In the genomic region with DNA sequence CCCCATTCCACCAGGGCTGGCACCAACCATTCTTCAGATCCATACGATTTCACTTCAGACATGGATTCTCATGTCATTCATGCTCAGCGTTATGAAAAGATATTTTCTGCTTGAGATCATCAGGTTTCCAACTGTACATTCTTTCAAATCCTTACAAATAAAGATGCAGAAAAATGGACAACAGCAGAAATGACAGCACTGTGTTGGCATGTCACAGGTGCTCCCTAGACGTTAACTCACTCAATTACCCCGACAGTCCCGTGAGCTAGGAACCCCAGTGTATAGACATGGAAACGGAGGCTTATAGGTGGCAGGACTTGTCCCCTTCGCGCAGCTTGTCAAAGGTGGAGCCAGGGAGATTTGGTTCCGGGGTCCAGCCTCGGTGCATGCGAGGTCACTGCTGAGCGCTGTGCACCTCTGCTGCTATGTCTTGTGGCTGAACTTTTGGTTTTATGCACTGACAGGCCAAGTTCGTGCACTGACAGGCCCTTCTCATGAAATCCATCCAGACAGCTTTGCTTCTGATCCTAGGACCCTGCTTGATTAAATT, we compare ENCODE assay signal across 15 cellular contexts. TPM values are rescaled to one million over a fixed set of nuclear protein-coding genes. Genes with fewer than 3 reads are reported as not detected.
A peak's percentile ranks its signal among the peaks of the same experiment; 100 is the strongest.
DNase-seq lines count a peak whose midpoint lies in the region; ATAC-seq and TF ChIP-seq lines count a peak whose summit lies in the region.
"Had no signal": no experiment of that assay in that cellular context is flagged by ENCODE, and none has a peak within 500 bp of the region (broad histone marks: within the 10 kb centered on the region; RNA-seq: fewer than 3 reads in every experiment).

No MANE protein-coding gene starts in this region.

- DNase-seq in RWPE1 (ENCODE audit: low spot score) (no peak), amniotic stem cell (lab: John Stamatoyannopoulos, UW) (no peak), EL (no peak)
- no peak for DNase-seq in activated CD4-positive, alpha-beta T cell treated with anti-CD3 and anti-CD28 coated beads for 36 hours
- DNase-seq: activated CD4-positive, alpha-beta memory T cell treated with anti-CD3 and anti-CD28 coated beads for 36 hours; effector memory CD4-positive, alpha-beta T cell; islet precursor cell; mucosa of descending colon had no signal

- H3K9me3 Mint-ChIP-seq in nephron = no peaks in the 10 kb centered on the region
- no peaks in the 10 kb centered on the region for H3K9me3 Mint-ChIP-seq in activated CD4-positive, alpha-beta T cell treated with anti-CD3 and anti-CD28 coated beads for 36 hours (ENCODE audit: low read depth)
- H3K9me3 Mint-ChIP-seq: activated CD4-positive, alpha-beta memory T cell treated with anti-CD3 and anti-CD28 coated beads for 36 hours; activated T-helper 2 cell treated with anti-CD3 and anti-CD28 coated beads, Interferon-gamma antibody, Interleukin-2, Interleukin-4, amounts not matched to agents 10 μg/mL and 5 μg/mL and 100 μg/mL, durations not matched to agents 14 hours and 24 hours and 36 hours; GM23338 had no signal

- TF ChIP-seq CTCF in RWPE1 (conservative IDR thresholded peaks at IDR 0.05; ENCODE audit: low read depth) (no peak), nephron (IDR thresholded peaks at IDR 0.05; ENCODE audit: unreplicated experiment in 3 of 3) (no peak)

- H3K4me3 ChIP-seq in esophagus (ENCODE audit: low read depth in 1 of 2, low read length in 2 of 2) (no peak overlapping the region), thymus (ENCODE audit: low read length) (no peak overlapping the region)
- H3K4me3 ChIP-seq: GM23338, mucosa of descending colon, SK-N-MC had no signal

- 45 to 54% methylated on average over 13 of the region's 13 CpGs for WGBS in esophagus, 2 donors
- 87% methylated on average over 13 of the region's 13 CpGs for WGBS in thymus

- peak overlapping the region; percentile 58 to 93 (median 72) for H3K27ac Mint-ChIP-seq in nephron
- H3K27ac Mint-ChIP-seq in activated CD4-positive, alpha-beta T cell treated with anti-CD3 and anti-CD28 coated beads for 36 hours = no peak overlapping the region
- H3K27ac Mint-ChIP-seq: activated CD4-positive, alpha-beta memory T cell treated with anti-CD3 and anti-CD28 coated beads for 36 hours; activated T-helper 2 cell treated with anti-CD3 and anti-CD28 coated beads, Interferon-gamma antibody, Interleukin-2, Interleukin-4, amounts not matched to agents 10 μg/mL and 5 μg/mL and 100 μg/mL, durations not matched to agents 14 hours and 24 hours and 36 hours; GM23338 had no signal

- H3K27me3 ChIP-seq in esophagus (ENCODE audit: control insufficient read depth in 1 of 2, insufficient read depth in 2 of 2, low read length in 2 of 2) = no peaks in the 10 kb centered on the region
- H3K27me3 ChIP-seq in thymus (ENCODE audit: control insufficient read depth, insufficient read depth) = no peaks in the 10 kb centered on the region

- CTCF ChIA-PET in RWPE1 (lab: Yijun Ruan, JAX) = no interaction called here
- CTCF ChIA-PET in activated CD4-positive, alpha-beta T cell treated with anti-CD3 and anti-CD28 coated beads for 36 hours (lab: Charles Lee) = interaction anchor here (0.6 kb wide), 1 partner anchor 34 kb away, joined by 3 read pairs; no protein-coding TSS in a partner anchor

- H3K4me1 Mint-ChIP-seq in nephron = peaks cover 53% of the 10 kb centered on the region
- no peaks in the 10 kb centered on the region for H3K4me1 Mint-ChIP-seq in activated CD4-positive, alpha-beta T cell treated with anti-CD3 and anti-CD28 coated beads for 36 hours
- H3K4me1 Mint-ChIP-seq: GM23338 had no signal

- ATAC-seq in GM19328 (IDR thresholded peaks at IDR 0.05; ENCODE audit: unreplicated experiment) = no peak
- no peak for ATAC-seq in activated CD4-positive, alpha-beta T cell treated with anti-CD3 and anti-CD28 coated beads for 36 hours
- ATAC-seq: GM23338, mucosa of descending colon had no signal

- POLR2A ChIA-PET in RWPE1 (lab: Yijun Ruan, JAX; ENCODE audit: low non-redundant PET) = no interaction called here
- POLR2A ChIA-PET in activated CD4-positive, alpha-beta T cell treated with anti-CD3 and anti-CD28 coated beads for 36 hours (lab: Charles Lee) = no interaction called here

- H3K4me1 ChIP-seq in esophagus (ENCODE audit: control insufficient read depth in 2 of 2, insufficient read depth in 2 of 2, low read length in 1 of 2) (peaks cover 3 to 9% of the 10 kb centered on the region in 2 donors), thymus (ENCODE audit: control insufficient read depth, insufficient read depth, low read length) (no peaks in the 10 kb centered on the region)

- no peaks in the 10 kb centered on the region for H3K9me3 ChIP-seq in esophagus (ENCODE audit: control insufficient read depth in 2 of 2, insufficient read depth in 1 of 2, low read depth in 1 of 2, low read length in 1 of 2)
- no peaks in the 10 kb centered on the region for H3K9me3 ChIP-seq in thymus (ENCODE audit: control insufficient read depth)
- H3K9me3 ChIP-seq: mucosa of descending colon had no signal

- peaks cover 47% of the 10 kb centered on the region for H3K36me3 Mint-ChIP-seq in nephron (ENCODE audit: low read depth)
- H3K36me3 Mint-ChIP-seq in activated CD4-positive, alpha-beta T cell treated with anti-CD3 and anti-CD28 coated beads for 36 hours (ENCODE audit: low read depth) = peaks cover 2% of the 10 kb centered on the region
- H3K36me3 Mint-ChIP-seq: activated CD4-positive, alpha-beta memory T cell treated with anti-CD3 and anti-CD28 coated beads for 36 hours had no signal

- peak overlapping the region; percentile 35 for H3K27ac ChIP-seq in RWPE1
- H3K27ac ChIP-seq in esophagus (ENCODE audit: low read depth in 2 of 2, low read length in 1 of 2) = peak overlapping the region; percentile 77 to 81
- peak overlapping the region; percentile 72 for H3K27ac ChIP-seq in thymus (ENCODE audit: low read depth)
- H3K27ac ChIP-seq: SK-N-MC had no signal

- peaks cover 3% of the 10 kb centered on the region for H3K27me3 Mint-ChIP-seq in nephron (ENCODE audit: low read depth)
- no peaks in the 10 kb centered on the region for H3K27me3 Mint-ChIP-seq in activated CD4-positive, alpha-beta T cell treated with anti-CD3 and anti-CD28 coated beads for 36 hours
- H3K27me3 Mint-ChIP-seq: activated CD4-positive, alpha-beta memory T cell treated with anti-CD3 and anti-CD28 coated beads for 36 hours had no signal

- H3K36me3 ChIP-seq in esophagus (ENCODE audit: control insufficient read depth in 2 of 2, insufficient read depth in 2 of 2, low read length in 1 of 2) = peaks cover 0 to 17% of the 10 kb centered on the region in 2 donors
- H3K36me3 ChIP-seq in thymus (ENCODE audit: control insufficient read depth, insufficient read depth) = peaks cover 40% of the 10 kb centered on the region

- intact Hi-C loops in activated CD4-positive, alpha-beta T cell treated with anti-CD3 and anti-CD28 coated beads for 36 hours (cut with DNase I, micrococcal nuclease) = no loop called here

- H3K4me3 Mint-ChIP-seq in nephron = no peak overlapping the region
- no peak overlapping the region for H3K4me3 Mint-ChIP-seq in activated CD4-positive, alpha-beta T cell treated with anti-CD3 and anti-CD28 coated beads for 36 hours
- H3K4me3 Mint-ChIP-seq: activated CD4-positive, alpha-beta memory T cell treated with anti-CD3 and anti-CD28 coated beads for 36 hours; GM23338 had no signal

RNA-seq across cellular contexts. Expression of a gene that starts 17.7 kb away (rescaled TPM):
- polyA plus RNA-seq in esophagus = 10 to 100 TPM; 17.6 to 55.5 TPM
- polyA plus RNA-seq in thymus = 49.2 TPM
- total RNA-seq in activated CD4-positive, alpha-beta T cell treated with anti-CD3 and anti-CD28 coated beads for 36 hours = 1 to 10 TPM; 3.9 to 4.7 TPM

RNA-seq across cellular contexts. Expression of a gene that starts 43.9 kb away (rescaled TPM):
- polyA plus RNA-seq in esophagus (1 to 10 TPM; 6.6 to 8.7 TPM), thymus (11.1 TPM)
- total RNA-seq in activated CD4-positive, alpha-beta T cell treated with anti-CD3 and anti-CD28 coated beads for 36 hours = 10 to 100 TPM; 19.3 to 27.8 TPM

RNA-seq across cellular contexts. Expression of a gene that starts 51.7 kb away (rescaled TPM):
- 1 to 10 TPM; 2.3 to 5.3 TPM for polyA plus RNA-seq in esophagus
- polyA plus RNA-seq in thymus = 6.1 TPM
- total RNA-seq in activated CD4-positive, alpha-beta T cell treated with anti-CD3 and anti-CD28 coated beads for 36 hours = 10 to 100 TPM; 20.0 to 20.6 TPM
